ENCODE assay signal across 1 cellular context in the genomic region with DNA sequence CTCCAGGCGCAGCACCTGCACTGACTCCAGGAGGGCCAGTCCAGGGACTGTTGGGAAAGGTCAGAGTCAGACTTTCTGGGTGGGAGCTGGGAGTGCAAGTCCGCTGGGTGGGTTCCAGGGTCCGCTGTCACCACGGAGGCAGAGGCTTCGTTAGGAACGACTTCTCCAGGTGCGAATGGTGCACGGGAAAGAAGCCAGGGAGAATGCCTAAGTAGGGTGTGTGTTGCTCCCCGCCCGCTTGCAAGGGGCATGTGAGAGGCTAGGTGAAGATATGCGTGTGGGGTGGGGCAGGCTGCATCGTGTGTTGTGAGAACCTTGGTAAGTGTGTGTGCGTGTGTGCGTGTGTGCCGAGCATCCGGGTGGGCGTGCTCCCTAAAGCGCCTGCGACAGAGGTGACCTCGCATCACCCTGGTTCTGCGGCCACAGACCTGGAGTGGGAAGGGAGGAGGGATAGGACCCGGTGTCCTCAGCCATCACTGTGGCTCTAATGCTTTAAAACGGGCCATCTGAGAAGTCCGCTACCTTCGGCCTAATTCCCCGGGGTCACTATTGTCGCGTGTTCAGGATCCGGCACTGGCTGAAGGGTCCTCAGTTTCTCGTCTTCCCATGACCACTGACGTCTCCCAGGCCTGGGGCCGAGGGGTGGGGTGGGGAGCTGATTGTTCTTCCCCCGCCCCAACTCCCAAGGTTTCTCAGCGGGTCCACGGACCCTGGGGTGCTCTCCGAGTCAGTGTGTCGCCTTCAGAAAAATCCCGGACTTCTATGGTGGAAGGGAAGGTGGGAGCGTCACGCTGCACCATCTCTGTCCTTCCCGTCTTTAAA.
TF ChIP-seq lines count a peak whose summit lies in the region.

No MANE protein-coding gene starts in this region.

TF ChIP-seq in IMR-90, 13 proteins besides CTCF, POLR2A, EP300 and RAD21:
- TF ChIP-seq FOS (IDR thresholded peaks at IDR 0.05; ENCODE audit: low read depth, low read length) (no peak), RCOR1 (IDR thresholded peaks at IDR 0.05; ENCODE audit: insufficient replicate concordance, low read length) (no peak), SMC3 (IDR thresholded peaks at IDR 0.05; ENCODE audit: low read depth, low read length) (no peak), NFE2L2 (IDR thresholded peaks at IDR 0.05; ENCODE audit: low read depth, low read length) (no peak), RFX5 (IDR thresholded peaks at IDR 0.05; ENCODE audit: low read depth, low read length) (no peak), CHD1 (IDR thresholded peaks at IDR 0.05; ENCODE audit: low read depth, low read length) (no peak), MAZ (IDR thresholded peaks at IDR 0.05; ENCODE audit: borderline replicate concordance, low read depth, low read length) (no peak), CEBPB (IDR thresholded peaks at IDR 0.05; ENCODE audit: low read depth, low read length) (no peak), BHLHE40 (IDR thresholded peaks at IDR 0.05; ENCODE audit: low read depth, low read length) (no peak), MAFK (IDR thresholded peaks at IDR 0.05; ENCODE audit: low read depth, low read length) (no peak), MXI1 (IDR thresholded peaks at IDR 0.05; ENCODE audit: borderline replicate concordance, low read depth, low read length) (no peak)
- TF ChIP-seq, protein P1, sequence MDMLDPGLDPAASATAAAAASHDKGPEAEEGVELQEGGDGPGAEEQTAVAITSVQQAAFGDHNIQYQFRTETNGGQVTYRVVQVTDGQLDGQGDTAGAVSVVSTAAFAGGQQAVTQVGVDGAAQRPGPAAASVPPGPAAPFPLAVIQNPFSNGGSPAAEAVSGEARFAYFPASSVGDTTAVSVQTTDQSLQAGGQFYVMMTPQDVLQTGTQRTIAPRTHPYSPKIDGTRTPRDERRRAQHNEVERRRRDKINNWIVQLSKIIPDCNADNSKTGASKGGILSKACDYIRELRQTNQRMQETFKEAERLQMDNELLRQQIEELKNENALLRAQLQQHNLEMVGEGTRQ (IDR thresholded peaks at IDR 0.05; ENCODE audit: low read depth, low read length): no peak
- TF ChIP-seq, protein P2, sequence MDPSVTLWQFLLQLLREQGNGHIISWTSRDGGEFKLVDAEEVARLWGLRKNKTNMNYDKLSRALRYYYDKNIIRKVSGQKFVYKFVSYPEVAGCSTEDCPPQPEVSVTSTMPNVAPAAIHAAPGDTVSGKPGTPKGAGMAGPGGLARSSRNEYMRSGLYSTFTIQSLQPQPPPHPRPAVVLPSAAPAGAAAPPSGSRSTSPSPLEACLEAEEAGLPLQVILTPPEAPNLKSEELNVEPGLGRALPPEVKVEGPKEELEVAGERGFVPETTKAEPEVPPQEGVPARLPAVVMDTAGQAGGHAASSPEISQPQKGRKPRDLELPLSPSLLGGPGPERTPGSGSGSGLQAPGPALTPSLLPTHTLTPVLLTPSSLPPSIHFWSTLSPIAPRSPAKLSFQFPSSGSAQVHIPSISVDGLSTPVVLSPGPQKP (IDR thresholded peaks at IDR 0.05; ENCODE audit: borderline replicate concordance, low read depth, low read length): no peak
